8 cellular contexts compared by ENCODE assay signal in genomic region chr1:38046884-38047602, GRCh38. TPM values are rescaled to one million over a fixed set of nuclear protein-coding genes. Genes with fewer than 3 reads are reported as not detected.
A peak's percentile ranks its signal among the peaks of the same experiment; 100 is the strongest.
DNase-seq lines count a peak whose midpoint lies in the region; TF ChIP-seq lines count a peak whose summit lies in the region.

No MANE protein-coding gene starts in this region.

- H3K4me1 ChIP-seq in iPS-20b (ENCODE audit: insufficient read depth, low read length) = peaks cover 4% of the 10 kb centered on the region; the same call in 1 of the 2 replicates
- peaks cover 9% of the 10 kb centered on the region for H3K4me1 ChIP-seq in skeletal muscle satellite cell (ENCODE audit: control insufficient read depth, insufficient read depth, low read length)

- peak overlapping the region; percentile 89 for H3K4me2 ChIP-seq in skeletal muscle satellite cell (ENCODE audit: low read length)

- no peak overlapping the region for H3K27ac Mint-ChIP-seq in MCF 10A (ENCODE audit: low read depth, unreplicated experiment)

- BruUV-seq in MCF 10A (replicated peaks; lab: Mats Ljungman, UMichigan) = no TSS peak

- H3K4me1 Mint-ChIP-seq in MCF 10A (ENCODE audit: insufficient read depth, unreplicated experiment) = no peaks in the 10 kb centered on the region

- H3K9me3 ChIP-seq in iPS-20b (ENCODE audit: insufficient read depth, low read depth, low read length) (no peaks in the 10 kb centered on the region), skeletal muscle satellite cell (replicated peaks; ENCODE audit: low read length) (no peaks in the 10 kb centered on the region)

- DNase-seq in DMS79 (lab: John Stamatoyannopoulos, UW) = peak; percentile 69
- DNase-seq in H7 = peak; percentile 98
- peak; percentile 66 for DNase-seq in NB4 (ENCODE audit: low read depth)
- peak; percentile 59 for DNase-seq in MCF 10A (ENCODE audit: unreplicated experiment)
- DNase-seq in SKM-1 (lab: John Stamatoyannopoulos, UW; ENCODE audit: unreplicated experiment) = no peak

- no peak for TF ChIP-seq CTCF in NB4 (IDR thresholded peaks at IDR 0.05; ENCODE audit: low read depth, low read length)
- TF ChIP-seq CTCF in VCaP (conservative IDR thresholded peaks at IDR 0.05) = peak; percentile 34
- TF ChIP-seq CTCF in MCF 10A (IDR thresholded peaks at IDR 0.05; ENCODE audit: unreplicated experiment) = no peak

- CTCF ChIA-PET in MCF 10A (lab: Yijun Ruan, JAX) = interaction anchor here (0.6 to 1.6 kb wide), 15 partner anchors 9 to 795 kb away, joined by 3 to 8 read pairs (median 3); no protein-coding TSS in a partner anchor

- H3K4me3 ChIP-seq in H7 (ENCODE audit: insufficient read depth, low read depth, low read length) = peak overlapping the region; percentile 58
- no peak overlapping the region for H3K4me3 ChIP-seq in NB4 (ENCODE audit: low read depth, low read length)
- peak overlapping the region; percentile 69 for H3K4me3 ChIP-seq in iPS-20b (ENCODE audit: low read length)
- peak overlapping the region; percentile 72 for H3K4me3 ChIP-seq in skeletal muscle satellite cell (ENCODE audit: low read length)

- H3K9ac ChIP-seq in iPS-20b (ENCODE audit: low read depth, low read length) (peak overlapping the region; percentile 11; the same call in 1 of the 2 replicates), skeletal muscle satellite cell (ENCODE audit: low read depth, low read length) (no peak overlapping the region)

- intact Hi-C loops in MCF 10A (cut with micrococcal nuclease) = loop anchor here (5.0 kb wide), 1 partner anchor 105 kb away; no protein-coding TSS in a partner anchor

- H3K36me3 Mint-ChIP-seq in MCF 10A (ENCODE audit: insufficient read depth, unreplicated experiment) = no peaks in the 10 kb centered on the region

- H3K36me3 ChIP-seq in H7 (replicated peaks; ENCODE audit: control insufficient read depth, insufficient read depth, low read length) (no peaks in the 10 kb centered on the region; the same call in 1 of the 2 replicates), iPS-20b (ENCODE audit: insufficient read depth, low read depth, low read length) (no peaks in the 10 kb centered on the region), skeletal muscle satellite cell (ENCODE audit: insufficient read depth, low read length) (no peaks in the 10 kb centered on the region)

- H3K9me3 Mint-ChIP-seq in MCF 10A (ENCODE audit: unreplicated experiment) = no peaks in the 10 kb centered on the region

- H3K27ac ChIP-seq in VCaP (peak overlapping the region; percentile 61), iPS-20b (ENCODE audit: low read length) (no peak overlapping the region)

- POLR2A ChIA-PET in MCF 10A (lab: Yijun Ruan, JAX) = interaction anchor here (0.8 to 2.0 kb wide), 6 partner anchors 15 to 767 kb away, joined by 3 to 12 read pairs (median 5); partner anchors contain the start of gene UTP11

- H3K27me3 ChIP-seq in H7 (ENCODE audit: control insufficient read depth, insufficient read depth, low read length) (peaks cover 66% of the 10 kb centered on the region), iPS-20b (ENCODE audit: insufficient read depth, low read length) (peaks cover 65% of the 10 kb centered on the region), skeletal muscle satellite cell (ENCODE audit: control insufficient read depth, insufficient read depth, low read length) (peaks cover 58% of the 10 kb centered on the region)

- no peak for TF ChIP-seq POLR2A in NB4 (IDR thresholded peaks at IDR 0.05; ENCODE audit: extremely low read depth, insufficient read length)

- H3K4me3 Mint-ChIP-seq in MCF 10A (ENCODE audit: unreplicated experiment) = peak overlapping the region; percentile 76

- H3K27me3 Mint-ChIP-seq in MCF 10A (ENCODE audit: insufficient read depth, unreplicated experiment) = peaks cover 31% of the 10 kb centered on the region

RNA-seq across cellular contexts. Expression of gene POU3F1, which starts 0.5 kb away (rescaled TPM):
- total RNA-seq in H7 (2014; rRNA removed; shearing (Covaris generic)) = 2.9 and 4.8 TPM in 2 replicates
- total RNA-seq in MCF 10A (2022) = 0.14 TPM in 1 of 2 replicates, not detected in the other
- total RNA-seq in skeletal muscle satellite cell (2012; rRNA removed) = 0.22 TPM in 1 of 2 replicates, not detected in the other

RNA-seq across cellular contexts. Expression of gene UTP11, which starts 34.5 kb away (rescaled TPM):
- 70.5 and 87.7 TPM in 2 replicates for total RNA-seq in H7 (2014; rRNA removed; shearing (Covaris generic))
- 66.5 and 70.3 TPM in 2 replicates for total RNA-seq in MCF 10A (2022)
- 61.4 and 67.7 TPM in 2 replicates for total RNA-seq in skeletal muscle satellite cell (2012; rRNA removed)

RNA-seq across cellular contexts. Expression of gene FHL3, which starts 41.7 kb away (rescaled TPM):
- 51.5 and 54.8 TPM in 2 replicates for total RNA-seq in H7 (2014; rRNA removed; shearing (Covaris generic))
- total RNA-seq in MCF 10A (2022) = 13.5 and 18.8 TPM in 2 replicates
- 13.1 and 17.2 TPM in 2 replicates for total RNA-seq in skeletal muscle satellite cell (2012; rRNA removed)

RNA-seq across cellular contexts. Expression of gene SF3A3, which starts 57.2 kb away (rescaled TPM):
- 181 and 196 TPM in 2 replicates for total RNA-seq in H7 (2014; rRNA removed; shearing (Covaris generic))
- total RNA-seq in MCF 10A (2022) = 55.6 and 61.7 TPM in 2 replicates
- 77.5 and 94.6 TPM in 2 replicates for total RNA-seq in skeletal muscle satellite cell (2012; rRNA removed)
